ENCODE assay signal across 23 cellular contexts in the genomic region with DNA sequence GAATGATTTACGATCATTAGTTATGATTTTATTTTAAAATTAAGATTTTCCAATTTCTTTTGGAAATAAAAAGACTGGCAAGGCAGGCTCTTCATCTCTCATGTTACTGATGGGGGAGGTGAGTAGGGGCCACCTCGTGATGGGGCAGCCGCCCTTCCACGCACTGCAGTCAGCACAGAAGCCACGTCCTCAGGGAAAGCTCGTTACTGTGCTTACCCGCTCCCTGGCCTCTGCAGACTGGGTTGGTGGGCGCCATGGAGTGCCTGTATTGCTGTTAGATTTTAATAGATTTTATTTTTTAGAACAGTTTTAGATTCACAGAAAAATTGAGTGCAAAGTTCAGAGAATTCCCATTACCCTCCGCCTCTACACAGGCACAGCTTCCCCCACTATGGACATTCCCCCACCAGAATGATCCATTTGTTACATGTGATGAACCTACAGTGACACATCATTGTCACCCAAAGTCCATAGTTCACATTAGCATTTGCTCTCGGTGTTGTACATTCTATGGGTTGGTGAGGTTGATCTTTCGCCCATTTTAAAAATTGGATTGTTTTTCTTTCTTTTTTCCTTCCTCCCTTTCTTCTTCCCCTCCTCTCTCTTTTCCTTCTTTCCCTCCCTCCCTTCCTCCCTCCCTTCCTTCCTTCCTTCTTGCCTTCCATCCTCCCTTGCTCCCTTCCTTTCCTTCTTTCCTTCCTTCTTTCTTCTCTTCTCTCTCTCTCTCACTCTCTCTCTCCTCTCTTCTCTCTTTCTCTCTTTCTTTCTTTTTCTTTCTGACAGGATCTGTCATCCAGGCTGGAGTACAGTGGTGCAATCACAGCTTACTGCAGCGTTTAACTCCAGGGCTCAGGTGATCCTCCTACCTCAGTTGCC.
"Had no signal": no experiment of that assay in that cellular context is flagged by ENCODE, and none has a peak within 500 bp of the region (broad histone marks: within the 10 kb centered on the region; RNA-seq: fewer than 3 reads in every experiment).

No MANE protein-coding gene starts in this region.

- H3K27me3 ChIP-seq: body of pancreas, ovary, thyroid gland had no signal

- H3K36me3 ChIP-seq: ovary, thyroid gland had no signal

- ATAC-seq: body of pancreas; effector memory CD8-positive, alpha-beta T cell; stimulated activated memory B cell treated with anti-CD40 and anti-IgM and Interleukin-4, amounts not matched to agents 10 μg/mL and 1 μg/mL and 100 μg/mL, for 72 hours; stimulated activated naive CD8-positive, alpha-beta T cell treated with anti-CD3 and anti-CD28 coated beads, Interleukin-15, amount 100 ng/mL, for 72 hours had no signal

- H3K27ac Mint-ChIP-seq: activated CD4-positive, alpha-beta memory T cell treated with anti-CD3 and anti-CD28 coated beads, Interleukin-2, amount 10 ng/mL, durations not matched to agents 7 days and 5 days; activated CD4-positive, alpha-beta T cell treated with anti-CD3 and anti-CD28 coated beads, Interleukin-2, amount 10 ng/mL, durations not matched to agents 7 days and 5 days; activated naive CD4-positive, alpha-beta T cell treated with anti-CD3 and anti-CD28 coated beads, Interleukin-2, amount 50 U/mL, for 24 hours; activated T-cell treated with anti-CD3 and anti-CD28 coated beads, Interleukin-2, amount 50 U/mL, for 24 hours; effector memory CD8-positive, alpha-beta T cell; mesothelial cell of epicardium; progenitor cell of endocrine pancreas; stimulated activated memory B cell treated with anti-CD40 and anti-IgM and Interleukin-4, amounts not matched to agents 10 μg/mL and 1 μg/mL and 100 μg/mL, for 72 hours had no signal

- H3K9me3 ChIP-seq: body of pancreas, ovary, thyroid gland had no signal

- H3K36me3 Mint-ChIP-seq: activated naive CD4-positive, alpha-beta T cell treated with anti-CD3 and anti-CD28 coated beads, Interleukin-2, amount 50 U/mL, for 24 hours; mesothelial cell of epicardium; naive B cell; stimulated activated memory B cell treated with anti-CD40 and anti-IgM and Interleukin-4, amounts not matched to agents 10 μg/mL and 1 μg/mL and 100 μg/mL, for 72 hours had no signal

- H3K9me3 Mint-ChIP-seq: activated CD4-positive, alpha-beta memory T cell treated with anti-CD3 and anti-CD28 coated beads, Interleukin-2, amount 10 ng/mL, durations not matched to agents 7 days and 5 days; activated CD4-positive, alpha-beta T cell treated with anti-CD3 and anti-CD28 coated beads, Interleukin-2, amount 10 ng/mL, durations not matched to agents 7 days and 5 days; activated naive CD4-positive, alpha-beta T cell treated with anti-CD3 and anti-CD28 coated beads, Interleukin-2, amount 50 U/mL, for 24 hours; activated T-cell treated with anti-CD3 and anti-CD28 coated beads, Interleukin-2, amount 50 U/mL, for 24 hours; effector memory CD8-positive, alpha-beta T cell; mesothelial cell of epicardium; naive B cell; nephron progenitor cell; stimulated activated memory B cell treated with anti-CD40 and anti-IgM and Interleukin-4, amounts not matched to agents 10 μg/mL and 1 μg/mL and 100 μg/mL, for 72 hours; stimulated activated naive CD8-positive, alpha-beta T cell treated with anti-CD3 and anti-CD28 coated beads, Interleukin-15, amount 100 ng/mL, for 72 hours had no signal

- FAIRE-seq: islet of Langerhans had no signal

- H3K4me1 Mint-ChIP-seq: activated CD4-positive, alpha-beta memory T cell treated with anti-CD3 and anti-CD28 coated beads, Interleukin-2, amount 10 ng/mL, durations not matched to agents 7 days and 5 days; activated CD4-positive, alpha-beta T cell treated with anti-CD3 and anti-CD28 coated beads, Interleukin-2, amount 10 ng/mL, durations not matched to agents 7 days and 5 days; activated naive CD4-positive, alpha-beta T cell treated with anti-CD3 and anti-CD28 coated beads, Interleukin-2, amount 50 U/mL, for 24 hours; stimulated activated naive CD8-positive, alpha-beta T cell treated with anti-CD3 and anti-CD28 coated beads, Interleukin-15, amount 100 ng/mL, for 72 hours had no signal

- H3K27ac ChIP-seq: body of pancreas, ovary, skin epidermis, thyroid gland had no signal

- H3K4me3 ChIP-seq: body of pancreas, ovary, skin epidermis, thyroid gland had no signal

- DNase-seq: activated CD4-positive, alpha-beta memory T cell treated with anti-CD3 and anti-CD28 coated beads, Interleukin-2, amount 10 ng/mL, durations not matched to agents 7 days and 5 days; activated CD4-positive, alpha-beta T cell treated with anti-CD3 and anti-CD28 coated beads for 1 hour; activated CD4-positive, alpha-beta T cell treated with anti-CD3 and anti-CD28 coated beads, Interleukin-2, amount 10 ng/mL, durations not matched to agents 7 days and 5 days; activated CD8-positive, alpha-beta memory T cell treated with anti-CD3 and anti-CD28 coated beads, Interleukin-2, amount 50 U/mL, for 48 hours; activated T-cell treated with anti-CD3 and anti-CD28 coated beads, Interleukin-2, amount 50 U/mL, for 24 hours; body of pancreas; cortex of kidney; effector memory CD8-positive, alpha-beta T cell; naive B cell; nephron progenitor cell; ovary; stimulated activated CD4-positive, alpha-beta T cell treated with anti-CD3 and anti-CD28 coated beads, Interleukin-12 subunit alpha, Interleukin-12 subunit beta, amount 100 ng/mL, for 4 hours; stimulated activated CD4-positive, alpha-beta T cell treated with anti-CD3 and anti-CD28 coated beads, Interleukin-4, amount 100 ng/mL, for 24 hours; stimulated activated naive CD8-positive, alpha-beta T cell treated with anti-CD3 and anti-CD28 coated beads, Interleukin-15, amount 100 ng/mL, for 72 hours; SW 1271; T-helper 2 cell; thyroid gland had no signal

- H3K4me3 Mint-ChIP-seq: activated CD4-positive, alpha-beta memory T cell treated with anti-CD3 and anti-CD28 coated beads, Interleukin-2, amount 10 ng/mL, durations not matched to agents 7 days and 5 days; activated CD4-positive, alpha-beta T cell treated with anti-CD3 and anti-CD28 coated beads, Interleukin-2, amount 10 ng/mL, durations not matched to agents 7 days and 5 days; activated naive CD4-positive, alpha-beta T cell treated with anti-CD3 and anti-CD28 coated beads, Interleukin-2, amount 50 U/mL, for 24 hours; activated T-cell treated with anti-CD3 and anti-CD28 coated beads, Interleukin-2, amount 50 U/mL, for 24 hours; effector memory CD8-positive, alpha-beta T cell; mesothelial cell of epicardium; naive B cell; nephron progenitor cell; stimulated activated memory B cell treated with anti-CD40 and anti-IgM and Interleukin-4, amounts not matched to agents 10 μg/mL and 1 μg/mL and 100 μg/mL, for 72 hours; stimulated activated naive CD8-positive, alpha-beta T cell treated with anti-CD3 and anti-CD28 coated beads, Interleukin-15, amount 100 ng/mL, for 72 hours had no signal
